8 cellular contexts compared by ENCODE assay signal in genomic region chr1:161158316-161159016, GRCh38. TPM values are rescaled to one million over a fixed set of nuclear protein-coding genes. Genes with fewer than 3 reads are reported as not detected.
DNase-seq lines count a peak whose midpoint lies in the region; ATAC-seq and TF ChIP-seq lines count a peak whose summit lies in the region.

No MANE protein-coding gene starts in this region.

- POLR2A ChIA-PET in naive thymus-derived CD4-positive, alpha-beta T cell (lab: Charles Lee) = interaction anchor here (0.7 to 6.2 kb wide), 14 partner anchors 7 to 148 kb away, joined by 3 to 63 read pairs (median 4); partner anchors contain the start of genes ADAMTS4, ARHGAP30, DEDD and PPOX

- H3K27me3 ChIP-seq in BLaER1 (no peaks in the 10 kb centered on the region), KMS-11 (ENCODE audit: insufficient read depth, low read depth) (no peaks in the 10 kb centered on the region)
- H3K27me3 ChIP-seq in naive thymus-derived CD4-positive, alpha-beta T cell (ENCODE audit: control insufficient read depth in 2 of 2, insufficient read depth in 2 of 2, low read length in 2 of 2) = no peaks in the 10 kb centered on the region

- intact Hi-C loops in naive thymus-derived CD4-positive, alpha-beta T cell (cut with micrococcal nuclease) = loop anchor here (1.0 to 5.0 kb wide), 7 partner anchors 18 to 321 kb away; partner anchors contain the start of genes DEDD (in 2 of the 2), NDUFS2 (in 2 of the 2) and B4GALT3 (in 1 of the 2)

- peaks cover 44% of the 10 kb centered on the region for H3K4me1 Mint-ChIP-seq in chondrocyte (ENCODE audit: low read depth)
- peaks cover 32 to 76% (median 70%) of the 10 kb centered on the region in 7 donors for H3K4me1 Mint-ChIP-seq in naive thymus-derived CD4-positive, alpha-beta T cell

- no peaks in the 10 kb centered on the region for H3K27me3 Mint-ChIP-seq in chondrocyte (ENCODE audit: low read depth)
- H3K27me3 Mint-ChIP-seq in naive thymus-derived CD4-positive, alpha-beta T cell = no peaks in the 10 kb centered on the region

- peaks cover 13% of the 10 kb centered on the region for H3K36me3 Mint-ChIP-seq in chondrocyte (ENCODE audit: low read depth)
- peaks cover 11 to 24% (median 18%) of the 10 kb centered on the region in 5 donors for H3K36me3 Mint-ChIP-seq in naive thymus-derived CD4-positive, alpha-beta T cell

- H3K4me3 Mint-ChIP-seq in chondrocyte (ENCODE audit: unreplicated experiment) = peak overlapping the region; percentile 79
- peak overlapping the region; percentile 88 to 94 (median 92) for H3K4me3 Mint-ChIP-seq in naive thymus-derived CD4-positive, alpha-beta T cell

- H3K4me1 ChIP-seq in BLaER1 = peaks cover 44% of the 10 kb centered on the region
- peaks cover 37% of the 10 kb centered on the region for H3K4me1 ChIP-seq in KMS-11 (ENCODE audit: low read depth, poor library complexity, severe bottlenecking)
- peaks cover 31 to 34% of the 10 kb centered on the region in 2 donors for H3K4me1 ChIP-seq in naive thymus-derived CD4-positive, alpha-beta T cell (ENCODE audit: control insufficient read depth in 2 of 2, insufficient read depth in 2 of 2, low read length in 2 of 2)

- H2AFZ ChIP-seq in KMS-11 (ENCODE audit: low read depth) = peak overlapping the region; percentile 62

- H3K79me2 ChIP-seq in KMS-11 (ENCODE audit: insufficient read depth, low read depth) = peaks cover 29% of the 10 kb centered on the region

- TF ChIP-seq CTCF in KMS-11 (conservative IDR thresholded peaks at IDR 0.05; ENCODE audit: low read depth, low read length) (no peak), chondrocyte (IDR thresholded peaks at IDR 0.05) (no peak)

- CTCF ChIA-PET in naive thymus-derived CD4-positive, alpha-beta T cell (lab: Charles Lee) = interaction anchor here (0.5 to 2.1 kb wide), 8 partner anchors 7 to 115 kb away, joined by 3 to 9 read pairs (median 4); partner anchors contain the start of genes DEDD and PPOX

- no peaks in the 10 kb centered on the region for H3K9me3 ChIP-seq in BLaER1
- no peaks in the 10 kb centered on the region for H3K9me3 ChIP-seq in naive thymus-derived CD4-positive, alpha-beta T cell (ENCODE audit: control insufficient read depth in 2 of 3, low read length in 3 of 3)

- ATAC-seq in naive thymus-derived CD4-positive, alpha-beta T cell = no peak
- no peak for ATAC-seq in HG03571 (IDR thresholded peaks at IDR 0.05; ENCODE audit: unreplicated experiment)

- H3K27ac ChIP-seq in BLaER1 = no peak overlapping the region
- peak overlapping the region; percentile 46 for H3K27ac ChIP-seq in KMS-11
- H3K27ac ChIP-seq in naive thymus-derived CD4-positive, alpha-beta T cell (ENCODE audit: low read depth, low read length) = peak overlapping the region; percentile 84

- peak overlapping the region; percentile 86 for H3K27ac Mint-ChIP-seq in chondrocyte (ENCODE audit: unreplicated experiment)
- peak overlapping the region; percentile 89 to 97 (median 93) for H3K27ac Mint-ChIP-seq in naive thymus-derived CD4-positive, alpha-beta T cell

- DNase-seq in chondrocyte (ENCODE audit: low spot score) (no peak), NCI-H69 (lab: John Stamatoyannopoulos, UW) (no peak), SKM-1 (lab: John Stamatoyannopoulos, UW; ENCODE audit: unreplicated experiment) (no peak)
- no peak for DNase-seq in naive thymus-derived CD4-positive, alpha-beta T cell
- no peak for DNase-seq in stimulated activated CD4-positive, alpha-beta T cell treated with anti-CD3 and anti-CD28 coated beads, Interleukin-4, amount 100 ng/mL, for 4 hours

- H3K36me3 ChIP-seq in BLaER1 = peaks cover 62% of the 10 kb centered on the region
- no peaks in the 10 kb centered on the region for H3K36me3 ChIP-seq in KMS-11 (ENCODE audit: insufficient read depth)
- H3K36me3 ChIP-seq in naive thymus-derived CD4-positive, alpha-beta T cell (ENCODE audit: control insufficient read depth in 2 of 3, insufficient read depth in 3 of 3, low read length in 3 of 3) = peaks cover 0 to 49% (median 0%) of the 10 kb centered on the region in 3 experiments

- peak overlapping the region; percentile 90 for H3K4me3 ChIP-seq in BLaER1
- H3K4me3 ChIP-seq in KMS-11 (IDR thresholded peaks at IDR 0.05; ENCODE audit: insufficient read depth, low read depth, low read length) = peak overlapping the region; percentile 99
- peak overlapping the region; percentile 68 for H3K4me3 ChIP-seq in naive thymus-derived CD4-positive, alpha-beta T cell (ENCODE audit: low read length)

- H3K4me2 ChIP-seq in BLaER1 (peak overlapping the region; percentile 90), KMS-11 (peak overlapping the region; percentile 98)

- H4K20me1 ChIP-seq in BLaER1 (no peaks in the 10 kb centered on the region), KMS-11 (ENCODE audit: insufficient read depth) (no peaks in the 10 kb centered on the region)

- H3K9ac ChIP-seq in BLaER1 (peak overlapping the region; percentile 95; the same call in 1 of the 2 replicates), KMS-11 (peak overlapping the region; percentile 89; the same call in 1 of the 2 replicates)

- H3K9me3 Mint-ChIP-seq in chondrocyte (ENCODE audit: low read depth) = no peaks in the 10 kb centered on the region
- H3K9me3 Mint-ChIP-seq in naive thymus-derived CD4-positive, alpha-beta T cell = no peaks in the 10 kb centered on the region

RNA-seq across cellular contexts. Expression of gene USP21, which starts 0.8 kb away (rescaled TPM):
- total RNA-seq in chondrocyte = 15.7 to 24.8 TPM (median 16.0 TPM) in 3 replicates
- 10 to 100 TPM; 36.0 to 66.0 (median 38.6) TPM for total RNA-seq in naive thymus-derived CD4-positive, alpha-beta T cell
- 10 to 100 TPM; 15.2 to 35.0 TPM for polyA plus RNA-seq in naive thymus-derived CD4-positive, alpha-beta T cell

RNA-seq across cellular contexts. Expression of gene UFC1, which starts 4.7 kb away (rescaled TPM):
- total RNA-seq in chondrocyte = 84.2 to 95.6 TPM (median 89.4 TPM) in 3 replicates
- 100 to 1,000 TPM in 2 of 5 experiments, 10 to 100 TPM in 3; 83.7 to 116 (median 98.9) TPM for total RNA-seq in naive thymus-derived CD4-positive, alpha-beta T cell
- polyA plus RNA-seq in naive thymus-derived CD4-positive, alpha-beta T cell = 100 to 1,000 TPM; 129 to 132 TPM

RNA-seq across cellular contexts. Expression of gene PPOX, which starts 7.8 kb away (rescaled TPM):
- total RNA-seq in chondrocyte = 21.6 to 38.8 TPM (median 25.6 TPM) in 3 replicates
- total RNA-seq in naive thymus-derived CD4-positive, alpha-beta T cell = 10 to 100 TPM; 39.7 to 76.2 (median 43.4) TPM
- polyA plus RNA-seq in naive thymus-derived CD4-positive, alpha-beta T cell = 10 to 100 TPM; 20.1 to 22.9 TPM

RNA-seq across cellular contexts. Expression of gene B4GALT3, which starts 18.8 kb away (rescaled TPM):
- total RNA-seq in chondrocyte = 22.4 to 23.7 TPM (median 23.0 TPM) in 3 replicates
- 10 to 100 TPM; 40.5 to 83.7 (median 54.3) TPM for total RNA-seq in naive thymus-derived CD4-positive, alpha-beta T cell
- polyA plus RNA-seq in naive thymus-derived CD4-positive, alpha-beta T cell = 10 to 100 TPM; 36.2 to 52.5 TPM

RNA-seq across cellular contexts. Expression of gene DEDD, which starts 26.0 kb away (rescaled TPM):
- 34.7 to 38.3 TPM (median 36.7 TPM) in 3 replicates for total RNA-seq in chondrocyte
- 10 to 100 TPM; 34.3 to 43.0 (median 36.0) TPM for total RNA-seq in naive thymus-derived CD4-positive, alpha-beta T cell
- 10 to 100 TPM; 34.0 to 48.7 TPM for polyA plus RNA-seq in naive thymus-derived CD4-positive, alpha-beta T cell
